10 cellular contexts compared by ENCODE assay signal in genomic region chr7:123588376-123588775, GRCh38. TPM values are rescaled to one million over a fixed set of nuclear protein-coding genes. Genes with fewer than 3 reads are reported as not detected.
"Had no signal": no experiment of that assay in that cellular context is flagged by ENCODE, and none has a peak within 500 bp of the region (broad histone marks: within the 10 kb centered on the region; RNA-seq: fewer than 3 reads in every experiment).

No MANE protein-coding gene starts in this region.

- ATAC-seq: HepG2 had no signal

- H3K4me2 ChIP-seq: KMS-11 had no signal

- H3K27ac ChIP-seq: HL-60, KMS-11 had no signal

- DNase-seq: IMR-90, KBM-7, KG1 had no signal

- H3K9ac ChIP-seq: KMS-11 had no signal

- FAIRE-seq: HepG2, HTR-8/SVneo had no signal

RNA-seq across cellular contexts. Expression of gene ASB15, which starts 13.2 kb away (rescaled TPM):
- total RNA-seq: HepG2, HT-29, HT1080, IMR-90 had no signal
- polyA plus RNA-seq: HepG2, IgD-negative memory B cell, IMR-90 had no signal

RNA-seq across cellular contexts. Expression of gene IQUB, which starts 54.0 kb away (rescaled TPM):
- total RNA-seq: HT1080 had no signal
- polyA plus RNA-seq: HepG2, IgD-negative memory B cell had no signal
